1 cellular context compared by ENCODE assay signal in the genomic region with DNA sequence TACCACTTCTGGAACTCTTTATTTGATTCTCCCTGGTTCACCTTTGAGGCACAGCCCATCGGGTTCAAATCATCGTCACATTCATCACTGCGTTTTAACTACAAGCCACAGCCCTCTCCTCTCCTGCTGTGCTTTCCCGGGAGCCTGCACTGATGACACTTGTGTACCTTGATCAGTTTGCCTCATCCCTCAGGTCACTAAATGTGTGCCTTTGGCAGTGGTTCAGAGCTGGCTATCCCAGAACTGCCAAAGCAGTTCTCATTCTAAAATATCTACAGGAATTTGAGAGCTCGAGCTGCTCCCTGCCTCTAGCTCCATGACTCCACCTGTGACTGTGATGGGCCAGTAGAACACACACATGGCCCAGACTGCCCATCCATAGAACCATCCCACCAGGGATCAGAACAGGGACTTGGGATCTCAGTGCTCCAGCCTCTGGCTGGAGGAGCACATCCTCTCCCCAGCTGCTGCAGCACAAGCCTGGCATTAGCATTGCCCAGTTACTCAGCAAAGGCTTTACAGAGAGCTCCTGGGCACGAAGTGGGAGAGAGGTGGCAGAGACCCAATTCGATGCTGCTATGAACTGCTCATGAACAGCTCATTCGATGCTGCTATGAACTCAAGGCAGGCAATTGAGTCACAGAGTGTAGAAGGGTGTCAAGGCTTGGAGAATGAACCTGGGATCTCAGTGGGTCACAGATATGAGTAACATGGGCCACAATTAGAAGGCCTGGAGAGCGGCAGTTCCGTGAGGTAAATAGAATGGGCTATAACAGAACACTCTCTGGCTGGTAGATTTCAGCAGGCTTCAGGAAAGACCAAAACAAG.
TF ChIP-seq lines count a peak whose summit lies in the region.

No MANE protein-coding gene starts in this region.

TF ChIP-seq in IMR-90, 13 proteins besides CTCF, POLR2A, EP300 and RAD21:
- no peak for TF ChIP-seq MAZ (IDR thresholded peaks at IDR 0.05; ENCODE audit: borderline replicate concordance, low read depth, low read length)
- TF ChIP-seq CHD1 (IDR thresholded peaks at IDR 0.05; ENCODE audit: low read depth, low read length): no peak
- TF ChIP-seq CEBPB (IDR thresholded peaks at IDR 0.05; ENCODE audit: low read depth, low read length): no peak
TF ChIP-seq in IMR-90: peak in this region for 0.
